Comparison of ENCODE assay signal across 15 cellular contexts in the genomic region with DNA sequence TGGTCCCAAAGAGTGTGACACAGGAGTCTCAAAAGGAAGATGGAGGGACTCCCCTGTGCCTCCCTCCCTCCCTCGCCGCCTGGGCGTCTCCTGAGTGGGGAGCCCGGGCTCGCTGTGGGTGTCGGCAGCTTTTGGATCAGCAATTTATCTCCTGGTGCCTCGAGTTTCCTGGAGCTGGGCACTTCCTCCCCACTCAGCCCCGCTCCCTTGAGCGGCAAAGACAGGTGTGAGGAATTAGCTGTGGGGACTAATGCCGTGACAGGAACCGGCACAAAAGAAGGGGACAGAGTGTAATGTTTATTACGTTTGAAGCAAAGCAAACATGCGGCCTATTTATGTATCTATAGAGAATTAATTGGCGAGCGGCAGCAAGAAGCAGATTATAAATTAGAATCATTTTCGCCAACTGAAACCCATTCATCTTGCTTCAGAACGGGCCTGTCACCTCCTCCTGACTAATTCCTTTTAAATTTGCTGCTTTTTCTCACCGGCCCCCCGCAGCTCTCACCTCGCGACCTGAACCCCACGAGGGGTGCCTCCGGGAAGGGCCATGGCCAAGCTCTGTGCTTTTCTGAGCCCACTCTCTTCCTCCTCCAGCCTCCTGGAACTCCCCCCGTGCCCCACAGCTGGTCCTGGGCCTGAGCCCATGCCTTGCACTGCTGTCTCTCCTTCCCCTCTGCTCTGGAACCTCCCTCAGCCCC. TPM values are rescaled to one million over a fixed set of nuclear protein-coding genes. Genes with fewer than 3 reads are reported as not detected.
DNase-seq lines count a peak whose midpoint lies in the region; ATAC-seq and TF ChIP-seq lines count a peak whose summit lies in the region.
"Had no signal": no experiment of that assay in that cellular context is flagged by ENCODE, and none has a peak within 500 bp of the region (broad histone marks: within the 10 kb centered on the region; RNA-seq: fewer than 3 reads in every experiment).

No MANE protein-coding gene starts in this region.

- POLR2A ChIA-PET in PC-3 (lab: Charles Lee; ENCODE audit: unreplicated experiment), result no interaction called here

- ATAC-seq in PC-3, result no peak
- ATAC-seq: GM12878 had no signal

- H3K4me1 ChIP-seq in SJCRH30, result peaks cover 13% of the 10 kb centered on the region
- H3K4me1 ChIP-seq in skeletal muscle tissue (ENCODE audit: control insufficient read depth in 3 of 3, insufficient read depth in 3 of 3, low read length in 3 of 3), result peaks cover 4 to 15% (median 14%) of the 10 kb centered on the region in 3 donors
- no peaks in the 10 kb centered on the region for H3K4me1 ChIP-seq in PC-3 (ENCODE audit: insufficient read depth, low read length)

- peak; percentile 39 to 62 for DNase-seq in NCI-H524 (lab: John Stamatoyannopoulos, UW)
- no peak for DNase-seq in NCI-H524 treated with DMSO at 0.1 percent for 48 hours (lab: John Stamatoyannopoulos, UW)
- DNase-seq in NCI-H1436 treated with DMSO at 0.1 percent for 48 hours (lab: John Stamatoyannopoulos, UW), result peak; percentile 23
- peak; percentile 88 to 96 for DNase-seq in SJCRH30
- no peak for DNase-seq in KG1 (lab: John Stamatoyannopoulos, UW)
- DNase-seq in MG63, result no peak
- no peak for DNase-seq in PC-3
- DNase-seq: DMS53; HCEC 1CT; Kasumi-1; NCI-H1930; NK-92 treated with Interleukin-12 subunit alpha and Interleukin-12 subunit beta, amount 100 ng/mL, for 24 hours had no signal

- peak overlapping the region; percentile 43 for H3K4me3 ChIP-seq in SJCRH30
- H3K4me3 ChIP-seq in skeletal muscle tissue (ENCODE audit: low read length in 3 of 3), result peak overlapping the region in 2 of 3 donors; percentile 22 to 40
- no peak overlapping the region for H3K4me3 ChIP-seq in MG63
- H3K4me3 ChIP-seq in PC-3 (ENCODE audit: low read length), result no peak overlapping the region
- H3K4me3 ChIP-seq: GM12878 had no signal

- CTCF ChIA-PET in PC-3 (lab: Charles Lee), result no interaction called here

- H2AFZ ChIP-seq in PC-3 (ENCODE audit: low read length), result no peak overlapping the region

- H3K27me3 ChIP-seq in SJCRH30 (peaks cover 45% of the 10 kb centered on the region), skeletal muscle tissue (ENCODE audit: control insufficient read depth in 3 of 3, insufficient read depth in 3 of 3, low read length in 3 of 3) (peaks cover 26 to 43% (median 35%) of the 10 kb centered on the region in 3 donors), MG63 (peaks cover 40% of the 10 kb centered on the region), PC-3 (ENCODE audit: low read length) (peaks cover 42% of the 10 kb centered on the region)

- H4K20me1 ChIP-seq in PC-3 (ENCODE audit: low read length), result 0 out of 2 replicates have a peak, but pooled peaks cover 4% of the 10 kb centered on the region

- H3K9me2 ChIP-seq in PC-3 (replicated peaks; ENCODE audit: low read length), result no peaks in the 10 kb centered on the region

- TF ChIP-seq CTCF in PC-3 (conservative IDR thresholded peaks at IDR 0.05; ENCODE audit: low read depth, low read length), result no peak

- BruUV-seq in PC-3 (replicated peaks; lab: Mats Ljungman, UMichigan), result no TSS peak

- H3K4me2 ChIP-seq in PC-3 (ENCODE audit: low read length), result no peak overlapping the region

- intact Hi-C loops in PC-3 (cut with micrococcal nuclease), result no loop called here

- H3K9ac ChIP-seq in skeletal muscle tissue (ENCODE audit: low read depth in 1 of 3, low read length in 3 of 3), result peak overlapping the region in 2 of 3 donors; percentile 32 to 54
- no peak overlapping the region for H3K9ac ChIP-seq in PC-3 (ENCODE audit: low read length)

- H3K36me3 ChIP-seq in SJCRH30, result no peaks in the 10 kb centered on the region
- H3K36me3 ChIP-seq in skeletal muscle tissue (ENCODE audit: control insufficient read depth in 3 of 3, insufficient read depth in 3 of 3, low read length in 3 of 3), result no peaks in the 10 kb centered on the region
- no peaks in the 10 kb centered on the region for H3K36me3 ChIP-seq in MG63
- H3K36me3 ChIP-seq in PC-3 (ENCODE audit: low read depth, low read length), result no peaks in the 10 kb centered on the region

- no peaks in the 10 kb centered on the region for H3K79me2 ChIP-seq in PC-3 (ENCODE audit: low read length)

- H3K27ac ChIP-seq in SJCRH30 (peak overlapping the region; percentile 87), skeletal muscle tissue (ENCODE audit: low read depth, low read length) (no peak overlapping the region), PC-3 (ENCODE audit: low read length) (no peak overlapping the region)

- no peaks in the 10 kb centered on the region for H3F3A ChIP-seq in PC-3 (ENCODE audit: low read length, unreplicated experiment)

- H3K9me3 ChIP-seq in SJCRH30 (replicated peaks), result no peaks in the 10 kb centered on the region
- H3K9me3 ChIP-seq in skeletal muscle tissue (ENCODE audit: control insufficient read depth in 3 of 3, low read length in 3 of 3), result no peaks in the 10 kb centered on the region
- no peaks in the 10 kb centered on the region for H3K9me3 ChIP-seq in MG63
- H3K9me3 ChIP-seq in PC-3 (ENCODE audit: low read length), result no peaks in the 10 kb centered on the region

RNA-seq across cellular contexts. Expression of a gene that starts 8.8 kb away (rescaled TPM):
- 0.06 TPM in 1 of 2 replicates, not detected in the other for total RNA-seq in SJCRH30 (2014; rRNA removed; shearing (Covaris generic))
- total RNA-seq in skeletal muscle tissue (0.52 TPM), PC-3 (2014; rRNA removed) (not detected in 2 replicates)
- total RNA-seq in MG63 (2014; rRNA removed; shearing (Covaris generic); ENCODE audit: low replicate concordance), result not detected in 2 replicates
- total RNA-seq: G401, GM12878 had no signal

Comparison
In these comparisons a context has a peak if more than half of its experiments do, and no peak if none do; other contexts are left out.
1. DNase-seq: peak in NCI-H524 (2 of 2), NCI-H1436 treated with DMSO at 0.1 percent for 48 hours (single experiment) and SJCRH30 (2 of 2); none in NCI-H524 treated with DMSO at 0.1 percent for 48 hours (single experiment), KG1 (single experiment), MG63 (single experiment) and PC-3 (single experiment).
2. H3K4me3 ChIP-seq: peak in SJCRH30 (single experiment) and skeletal muscle tissue (2 of 3); none in MG63 (single experiment) and PC-3 (single experiment).